Comparison of ENCODE assay signal across 16 cellular contexts in genomic region chr9:32004431-32005076, GRCh38.
DNase-seq lines count a peak whose midpoint lies in the region; ATAC-seq, FAIRE-seq and TF ChIP-seq lines count a peak whose summit lies in the region.
"Had no signal": no experiment of that assay in that cellular context is flagged by ENCODE, and none has a peak within 500 bp of the region (broad histone marks: within the 10 kb centered on the region; RNA-seq: fewer than 3 reads in every experiment).

No MANE protein-coding gene starts in this region.

- CTCF ChIA-PET in HepG2 (lab: Yijun Ruan, JAX; ENCODE audit: low intra/inter-chr PET ratio, low total read pairs), result no interaction called here

- DNase-seq in GM23338 (ENCODE audit: low spot score) (no peak), HepG2 (ENCODE audit: low spot score) (peak; percentile 89), smooth muscle cell (lab: John Stamatoyannopoulos, UW; ENCODE audit: unreplicated experiment) (no peak), sciatic nerve (ENCODE audit: low spot score) (no peak), T1000 (lab: John Stamatoyannopoulos, UW) (no peak)
- DNase-seq in stimulated activated CD4-positive, alpha-beta T cell treated with anti-CD3 and anti-CD28 coated beads, Interleukin-2, amount 100 ng/mL, for 24 hours, result no peak
- DNase-seq: ACHN, EL, IMR-90, Kasumi-1, NCI-H1417, NCI-H187 treated with DMSO at 0.1 percent for 48 hours, NCI-H2171, NCI-H446 treated with DMSO at 0.1 percent for 48 hours, PC-9 had no signal

- no peak for TF ChIP-seq RAD21 in HepG2 (CRISPR knock-in tag; IDR thresholded peaks at IDR 0.05)

- ATAC-seq in GM23338, result no peak
- ATAC-seq in HepG2, result peak; percentile 99
- no peak for ATAC-seq in sciatic nerve

- H3K27me3 Mint-ChIP-seq in GM23338 (ENCODE audit: insufficient read depth, low read depth, poor library complexity), result no peaks in the 10 kb centered on the region

- H3K27ac ChIP-seq in GM23338 (ENCODE audit: low read depth), result no peak overlapping the region
- peak overlapping the region; percentile 19; the same call in 1 of the 2 replicates for H3K27ac ChIP-seq in VCaP
- peak overlapping the region; percentile 88 for H3K27ac ChIP-seq in HepG2 (ENCODE audit: extremely low read length, insufficient read depth, low read length)
- no peak overlapping the region for H3K27ac ChIP-seq in smooth muscle cell (ENCODE audit: low read depth)
- H3K27ac ChIP-seq: PC-9 had no signal

- H3K9me3 Mint-ChIP-seq in GM23338, result no peaks in the 10 kb centered on the region

- peak overlapping the region; percentile 67 for H3K9ac ChIP-seq in HepG2 (ENCODE audit: insufficient read depth, low read depth, low read length)
- H3K9ac ChIP-seq in smooth muscle cell (ENCODE audit: low read depth), result no peak overlapping the region

- no peak overlapping the region for H3K4me3 Mint-ChIP-seq in GM23338

- H4K20me1 ChIP-seq in GM23338 (replicated peaks; ENCODE audit: insufficient read depth) (no peaks in the 10 kb centered on the region), HepG2 (ENCODE audit: insufficient read depth, low read length) (no peaks in the 10 kb centered on the region), smooth muscle cell (ENCODE audit: low read depth) (no peaks in the 10 kb centered on the region)

- in situ Hi-C loops in HepG2 (cut with HindIII; ENCODE audit: extremely low pct_ligation_motif_present, low pct_unique_long_range_greater_than_20kb), result no loop called here

- H3K36me3 ChIP-seq in GM23338 (ENCODE audit: insufficient read depth) (no peaks in the 10 kb centered on the region), HepG2 (replicated peaks in 1 of 2; ENCODE audit: control insufficient read depth in 1 of 2, insufficient read depth in 2 of 2, low read length in 2 of 2) (no peaks in the 10 kb centered on the region; a peak in 1 of 5 replicates), smooth muscle cell (ENCODE audit: low read depth) (no peaks in the 10 kb centered on the region)

- peak; percentile 93 for FAIRE-seq in HepG2 (lab: Jason Lieb, UNC)

- no peaks in the 10 kb centered on the region for H3K4me1 Mint-ChIP-seq in GM23338

- H3K36me3 Mint-ChIP-seq in GM23338 (ENCODE audit: low read depth), result no peaks in the 10 kb centered on the region

- no TSS peak for BruUV-seq in HepG2 (replicated peaks; lab: Mats Ljungman, UMichigan)

- WGBS in HepG2 (ENCODE audit: low lambda C conversion rate), result 16% methylated on average over 7 of the region's 7 CpGs
- WGBS in smooth muscle cell (ENCODE audit: low lambda C conversion rate), result 66% methylated on average over 7 of the region's 7 CpGs

- no peak overlapping the region for H3K27ac Mint-ChIP-seq in GM23338

- H2AFZ ChIP-seq in GM23338, result peak overlapping the region; percentile 25; the same call in 1 of the 2 replicates
- H2AFZ ChIP-seq in HepG2 (ENCODE audit: low read length), result peak overlapping the region; percentile 69
- H2AFZ ChIP-seq in smooth muscle cell (ENCODE audit: low read depth), result peak overlapping the region; percentile 52
- H2AFZ ChIP-seq: PC-9 had no signal

- H3K4me3 ChIP-seq in GM23338 (no peak overlapping the region), HepG2 (replicated peaks in 1 of 3; ENCODE audit: insufficient read depth in 1 of 3, low read depth in 2 of 3, low read length in 3 of 3) (peak overlapping the region; percentile 41 to 49 (median 41); a peak in 5 of 6 replicates), smooth muscle cell (no peak overlapping the region)
- H3K4me3 ChIP-seq: PC-9 had no signal

- H3F3A ChIP-seq in GM23338 (replicated peaks; ENCODE audit: low read depth) (no peaks in the 10 kb centered on the region), smooth muscle cell (ENCODE audit: low read depth) (no peaks in the 10 kb centered on the region)

- H3K9me3 ChIP-seq in HepG2 (ENCODE audit: low read length) (no peaks in the 10 kb centered on the region), smooth muscle cell (replicated peaks; ENCODE audit: low read depth) (no peaks in the 10 kb centered on the region)

- TF ChIP-seq POLR2A in HepG2 (IDR thresholded peaks at IDR 0.05; ENCODE audit: insufficient read depth in 1 of 2, low read depth in 2 of 2, low read length in 2 of 2), result peak in 1 of 2 experiments; percentile 25; a peak in 1 of 4 replicates

- H3K4me2 ChIP-seq in GM23338, result no peak overlapping the region
- H3K4me2 ChIP-seq in HepG2 (ENCODE audit: low read depth, low read length), result peak overlapping the region; percentile 71
- no peak overlapping the region for H3K4me2 ChIP-seq in smooth muscle cell
- H3K4me2 ChIP-seq: PC-9 had no signal

- intact Hi-C loops in HepG2 (cut with micrococcal nuclease; ENCODE audit: unreplicated experiment), result loop anchor here (5.0 to 10.0 kb wide), 2 partner anchors 133 to 160 kb away; no protein-coding TSS in a partner anchor
- intact Hi-C loops in sciatic nerve (cut with DNase I), result no loop called here

- H3K4me1 ChIP-seq in GM23338 (ENCODE audit: insufficient read depth) (no peaks in the 10 kb centered on the region), HepG2 (ENCODE audit: insufficient read depth, low read length) (peaks cover 23% of the 10 kb centered on the region), smooth muscle cell (ENCODE audit: low read depth) (no peaks in the 10 kb centered on the region)

- no peaks in the 10 kb centered on the region for H3K9me2 ChIP-seq in GM23338 (ENCODE audit: insufficient read depth)

- no peak for TF ChIP-seq CTCF in GM23338 (conservative IDR thresholded peaks at IDR 0.05; ENCODE audit: low read depth in 2 of 2)
- TF ChIP-seq CTCF in VCaP (conservative IDR thresholded peaks at IDR 0.05), result no peak
- no peak for TF ChIP-seq CTCF in HepG2 (CRISPR knock-in tag; IDR thresholded peaks at IDR 0.05)
- no peak for TF ChIP-seq CTCF in smooth muscle cell (IDR thresholded peaks at IDR 0.05; ENCODE audit: borderline replicate concordance, insufficient read depth, poor library complexity, severe bottlenecking)

- H3K27me3 ChIP-seq in GM23338 (ENCODE audit: insufficient read depth), result no peaks in the 10 kb centered on the region
- no peaks in the 10 kb centered on the region for H3K27me3 ChIP-seq in HepG2 (ENCODE audit: control insufficient read depth in 1 of 2, insufficient read depth in 2 of 2, low read length in 2 of 2)
- no peaks in the 10 kb centered on the region for H3K27me3 ChIP-seq in smooth muscle cell (ENCODE audit: low read depth)

- H3K79me2 ChIP-seq in GM23338 (replicated peaks; ENCODE audit: insufficient read depth) (no peaks in the 10 kb centered on the region), HepG2 (ENCODE audit: insufficient read depth, low read length) (peaks cover 4% of the 10 kb centered on the region), smooth muscle cell (ENCODE audit: low read depth) (no peaks in the 10 kb centered on the region)

- POLR2A ChIA-PET in HepG2 (lab: Yijun Ruan, JAX), result no interaction called here

- peak in 1 of 2 experiments; percentile 49; a peak in 1 of 4 replicates for TF ChIP-seq EP300 in HepG2 (IDR thresholded peaks at IDR 0.05; ENCODE audit: low read depth in 2 of 2, low read length in 2 of 2)
- TF ChIP-seq EP300 in HepG2 (CRISPR knock-in tag; IDR thresholded peaks at IDR 0.05; ENCODE audit: borderline replicate concordance), result no peak

TF ChIP-seq in GM23338, 12 proteins besides CTCF, POLR2A, EP300 and RAD21 (continues in another document):
- TF ChIP-seq STAT1 (IDR thresholded peaks at IDR 0.05; ENCODE audit: unreplicated experiment), result no peak

TF ChIP-seq in HepG2, 621 proteins besides CTCF, POLR2A, EP300 and RAD21 (continues in another document):
- TF ChIP-seq, protein P1, sequence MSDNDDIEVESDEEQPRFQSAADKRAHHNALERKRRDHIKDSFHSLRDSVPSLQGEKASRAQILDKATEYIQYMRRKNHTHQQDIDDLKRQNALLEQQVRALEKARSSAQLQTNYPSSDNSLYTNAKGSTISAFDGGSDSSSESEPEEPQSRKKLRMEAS (IDR thresholded peaks at IDR 0.05), result 0 out of 2 replicates have a peak, but pooled peaks have one; percentile 20
- TF ChIP-seq ZNF317 (CRISPR knock-in tag; IDR thresholded peaks at IDR 0.05) (no peak), FOXJ3 (CRISPR knock-in tag; IDR thresholded peaks at IDR 0.05; ENCODE audit: borderline replicate concordance) (peak; percentile 52; the same call in 1 of the 2 replicates), UBTF (CRISPR knock-in tag; IDR thresholded peaks at IDR 0.05) (no peak)
- TF ChIP-seq, protein P2, sequence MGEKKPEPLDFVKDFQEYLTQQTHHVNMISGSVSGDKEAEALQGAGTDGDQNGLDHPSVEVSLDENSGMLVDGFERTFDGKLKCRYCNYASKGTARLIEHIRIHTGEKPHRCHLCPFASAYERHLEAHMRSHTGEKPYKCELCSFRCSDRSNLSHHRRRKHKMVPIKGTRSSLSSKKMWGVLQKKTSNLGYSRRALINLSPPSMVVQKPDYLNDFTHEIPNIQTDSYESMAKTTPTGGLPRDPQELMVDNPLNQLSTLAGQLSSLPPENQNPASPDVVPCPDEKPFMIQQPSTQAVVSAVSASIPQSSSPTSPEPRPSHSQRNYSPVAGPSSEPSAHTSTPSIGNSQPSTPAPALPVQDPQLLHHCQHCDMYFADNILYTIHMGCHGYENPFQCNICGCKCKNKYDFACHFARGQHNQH (CRISPR knock-in tag; IDR thresholded peaks at IDR 0.05), result peak; percentile 24; the same call in 1 of the 2 replicates

Comparison
In these comparisons a context has a peak if more than half of its experiments do, and no peak if none do; other contexts are left out.
1. H3K27ac ChIP-seq: peak in VCaP (single experiment) and HepG2 (single experiment); none in GM23338 (single experiment) and smooth muscle cell (single experiment).
2. H3K4me3 ChIP-seq: peak in HepG2 (3 of 3); none in GM23338 (single experiment) and smooth muscle cell (single experiment).
3. Peak in every context shown above with its lines, with median percentiles within 50 percentile points of each other: H2AFZ ChIP-seq.